ENCODE assay signal across 20 cellular contexts in the genomic region with DNA sequence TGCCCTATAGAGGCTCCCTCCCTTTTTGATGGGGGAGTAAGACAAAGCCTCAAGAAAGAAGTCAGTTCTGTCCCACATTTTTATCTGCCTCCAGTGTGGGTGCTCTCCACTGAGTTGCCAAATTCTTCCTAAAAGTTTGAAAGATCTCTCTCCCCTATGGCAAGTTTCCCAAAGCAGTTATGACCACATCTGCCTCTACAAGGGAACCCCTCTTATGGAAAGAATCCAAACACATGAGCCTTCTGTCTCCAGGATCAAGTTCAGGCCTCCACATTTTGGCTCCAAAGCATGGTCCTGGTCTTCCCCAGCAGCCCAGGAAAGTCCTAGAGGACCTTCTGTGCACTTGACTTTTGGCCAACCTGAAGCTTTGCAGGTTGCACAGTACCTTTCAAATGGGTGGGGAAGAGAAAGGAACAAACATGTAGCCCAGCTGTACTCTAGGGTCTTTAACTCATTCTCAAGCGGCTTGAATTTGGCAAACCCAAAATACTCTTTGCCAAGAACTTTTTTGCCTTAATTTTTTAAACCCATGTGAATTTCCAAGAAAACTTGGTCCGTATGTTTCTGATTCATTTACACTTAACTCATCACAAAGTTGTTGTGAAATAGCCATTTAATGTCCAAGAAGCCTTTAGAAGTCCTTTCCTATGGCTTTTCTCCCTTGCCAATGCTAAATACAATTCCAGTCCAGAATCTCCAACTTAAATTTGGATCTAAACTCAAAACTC.
"Had no signal": no experiment of that assay in that cellular context is flagged by ENCODE, and none has a peak within 500 bp of the region (broad histone marks: within the 10 kb centered on the region; RNA-seq: fewer than 3 reads in every experiment).

No MANE protein-coding gene starts in this region.

- ATAC-seq: activated CD8-positive, alpha-beta memory T cell treated with anti-CD3 and anti-CD28 coated beads, Interleukin-2, amount 10 ng/mL, durations not matched to agents 7 days and 5 days; left colon; mucosa of descending colon; naive thymus-derived CD8-positive, alpha-beta T cell had no signal

- DNase-seq: activated CD4-positive, alpha-beta T cell treated with anti-CD3 and anti-CD28 coated beads, Interleukin-2, amount 50 U/mL, for 48 hours; activated CD8-positive, alpha-beta memory T cell treated with anti-CD3 and anti-CD28 coated beads, Interleukin-2, amount 10 ng/mL, durations not matched to agents 7 days and 5 days; activated naive CD4-positive, alpha-beta T cell treated with anti-CD3 and anti-CD28 coated beads, Interleukin-2, amount 10 ng/mL, durations not matched to agents 7 days and 5 days; activated T-cell treated with anti-CD3 and anti-CD28 coated beads, Interleukin-2, amount 50 U/mL, for 24 hours; dorsolateral prefrontal cortex; endodermal cell; foreskin melanocyte; left colon; mucosa of descending colon; naive thymus-derived CD8-positive, alpha-beta T cell; posterior cingulate gyrus; retina; small intestine; stimulated activated CD4-positive, alpha-beta T cell treated with anti-CD3 and anti-CD28 coated beads, Interleukin-4, amount 100 ng/mL, for 24 hours; stimulated activated naive CD4-positive, alpha-beta T cell; substantia nigra; T-helper 1 cell; T1000 had no signal

- H3K4me3 ChIP-seq: dorsolateral prefrontal cortex, mucosa of descending colon, tibial nerve, vagina had no signal
